6 cellular contexts compared by ENCODE assay signal in genomic region chr19:5623397-5624153, GRCh38. TPM values are rescaled to one million over a fixed set of nuclear protein-coding genes. Genes with fewer than 3 reads are reported as not detected.
DNase-seq lines count a peak whose midpoint lies in the region; ATAC-seq, FAIRE-seq and TF ChIP-seq lines count a peak whose summit lies in the region.

No MANE protein-coding gene starts in this region.

- peak overlapping the region; percentile 99 for H3K4me3 Mint-ChIP-seq in natural killer cell

- peaks cover 84% of the 10 kb centered on the region in 2 donors for H3K4me1 Mint-ChIP-seq in natural killer cell

- CTCF ChIA-PET in AG04449 (lab: Yijun Ruan, JAX), result interaction anchor here (1.5 to 3.1 kb wide), 2 partner anchors 64 to 577 kb away, joined by 6 to 13 read pairs; no protein-coding TSS in a partner anchor
- CTCF ChIA-PET in K562 (lab: Yijun Ruan, JAX; ENCODE audit: low intra/inter-chr PET ratio), result no interaction called here

- no peaks in the 10 kb centered on the region for H3K9me3 Mint-ChIP-seq in natural killer cell

- H3K79me2 ChIP-seq in K562 (ENCODE audit: control insufficient read depth, insufficient read depth, low read length), result peaks cover 100% of the 10 kb centered on the region

- H4K20me1 ChIP-seq in K562 (replicated peaks; ENCODE audit: control insufficient read depth, insufficient read depth, low read length), result peaks cover 40% of the 10 kb centered on the region; the same call in 1 of the 2 replicates

- no peaks in the 10 kb centered on the region for H3K27me3 Mint-ChIP-seq in natural killer cell (ENCODE audit: low read depth in 2 of 2)

- peaks cover 73% of the 10 kb centered on the region for H3K36me3 ChIP-seq in K562 (ENCODE audit: control insufficient read depth, insufficient read depth, low read length)

- peak overlapping the region; percentile 90 for H3K4me2 ChIP-seq in K562 (ENCODE audit: insufficient read depth, low read length)

- H3K36me3 Mint-ChIP-seq in natural killer cell, result peaks cover 6% of the 10 kb centered on the region

- WGBS in K562 (ENCODE audit: insufficient coverage, low coverage, missing lambda C conversion rate), result under 1% methylated on average over 43 of the region's 55 CpGs

- H3K27ac Mint-ChIP-seq in natural killer cell, result peak overlapping the region; percentile 99 to 100

- ATAC-seq in HG03432 (IDR thresholded peaks at IDR 0.05; ENCODE audit: unreplicated experiment) (peak; percentile 15), K562 (peak; percentile 1; the same call in 2 of the 3 replicates), natural killer cell (no peak), HG03095 (IDR thresholded peaks at IDR 0.05; ENCODE audit: unreplicated experiment) (no peak)

- no peaks in the 10 kb centered on the region for H3K9me3 ChIP-seq in K562 (replicated peaks; ENCODE audit: control insufficient read depth, insufficient read depth, low read depth, low read length)

- intact Hi-C loops in K562 (cut with micrococcal nuclease), result loop anchor here (10.0 kb wide), 1 partner anchor 61 kb away; the partner anchor contains the start of genes HSD11B1L and MICOS13
- intact Hi-C loops in natural killer cell (cut with micrococcal nuclease), result loop anchor here (1.0 to 2.0 kb wide), 2 partner anchors 57 to 97 kb away; partner anchors contain the start of genes CATSPERD, HSD11B1L, LONP1 and MICOS13

- peak overlapping the region; percentile 97 for H3K27ac ChIP-seq in K562 (ENCODE audit: extremely low read depth, low read depth, low read length)

- FAIRE-seq in K562 (lab: Jason Lieb, UNC), result no peak

- peak overlapping the region; percentile 85; the same call in 1 of the 2 replicates for H2AFZ ChIP-seq in K562 (ENCODE audit: low read depth, low read length)

- no peak for TF ChIP-seq POLR2A in K562 (conservative IDR thresholded peaks at IDR 0.05)

- peaks cover 33 to 55% of the 10 kb centered on the region in 2 experiments for H3K4me1 ChIP-seq in K562 (replicated peaks in 1 of 2; ENCODE audit: control insufficient read depth in 2 of 2, insufficient read depth in 2 of 2, low read length in 2 of 2)

- TSS peak; percentile 42 for BruUV-seq in K562 (replicated peaks; lab: Mats Ljungman, UMichigan)

- TF ChIP-seq RAD21 in K562 (CRISPR knock-in tag; conservative IDR thresholded peaks at IDR 0.05 in 1 of 2, IDR thresholded peaks at IDR 0.05 in 1 of 2), result no peak

- no peak for DNase-seq in AG04449 (ENCODE audit: low read depth, low spot score)
- DNase-seq in K562 (ENCODE audit: extremely low read depth in 1 of 4, low spot score in 3 of 4), result peak in 3 of 4 experiments; percentile 26 to 51 (median 47)
- no peak for DNase-seq in natural killer cell
- no peak for DNase-seq in HuH-7 (ENCODE audit: low spot score)

- POLR2A ChIA-PET in AG04449 (lab: Yijun Ruan, JAX) (interaction anchor here (0.6 to 1.7 kb wide), 5 partner anchors 7 to 95 kb away, joined by 3 to 7 read pairs (median 4); partner anchors contain the start of gene RPL36), K562 (lab: Yijun Ruan, JAX) (interaction anchor here (0.6 to 3.1 kb wide), 21 partner anchors 8 to 806 kb away, joined by 3 to 27 read pairs (median 5); partner anchors contain the start of genes DUS3L, MICOS13 and RPL36)

- peaks cover 12% of the 10 kb centered on the region for H3K9me1 ChIP-seq in K562 (ENCODE audit: control insufficient read depth, insufficient read depth, low read length)

- H3K9ac ChIP-seq in K562 (ENCODE audit: insufficient read depth in 1 of 2, low read depth in 2 of 2, low read length in 2 of 2), result peak overlapping the region; percentile 98 to 99

- no peaks in the 10 kb centered on the region for H3K27me3 ChIP-seq in K562 (ENCODE audit: control insufficient read depth in 2 of 2, insufficient read depth in 2 of 2, low read length in 2 of 2)

- TF ChIP-seq EP300 in K562 (IDR thresholded peaks at IDR 0.05; ENCODE audit: low read length), result no peak

- in situ Hi-C loops in K562 (cut with MboI), result no loop called here

- H3K4me3 ChIP-seq in AG04449 (ENCODE audit: low read depth, low read length), result peak overlapping the region; percentile 96
- H3K4me3 ChIP-seq in K562, result peak overlapping the region; percentile 82

- TF ChIP-seq CTCF in AG04449 (IDR thresholded peaks at IDR 0.05; ENCODE audit: insufficient read depth, low read length, missing control alignments), result no peak
- TF ChIP-seq CTCF in K562 (IDR thresholded peaks at IDR 0.05 in 2 of 3, conservative IDR thresholded peaks at IDR 0.05 in 1 of 3; ENCODE audit: insufficient read depth in 2 of 3, low read depth in 1 of 3, low read length in 3 of 3), result no peak
- TF ChIP-seq CTCF in natural killer cell (IDR thresholded peaks at IDR 0.05), result no peak

RNA-seq across cellular contexts. Expression of gene SAFB, which starts 0.7 kb away (rescaled TPM):
- total RNA-seq in K562 (2011; cell fraction: chromatin; rRNA removed; ENCODE audit: low replicate concordance), result 319 and 366 TPM in 2 replicates
- total RNA-seq in K562 (2011; cell fraction: nucleolus; rRNA removed), result 147 and 156 TPM in 2 replicates
- total RNA-seq in K562 (2011; cell fraction: nucleoplasm; rRNA removed), result 205 and 219 TPM in 2 replicates
- total RNA-seq in K562 (2014; rRNA removed) (93.3 and 124 TPM in 2 replicates), K562 (2014; rRNA removed; fragmentation: Illumina TruSeq; extraction: Trizol) (62.5 and 67.0 TPM in 2 replicates), K562 (2015; rRNA removed; fragmentation: Illumina TruSeq; extraction: Trizol) (83.1 and 84.6 TPM in 2 replicates), K562 (2021) (122 and 151 TPM in 2 replicates), natural killer cell (100 to 1,000 TPM; 195 to 229 (median 207) TPM)
- polyA plus RNA-seq in K562 (2011; rRNA removed) (37.6 and 39.2 TPM in 2 replicates), K562 (2014; fragmentation: Illumina TruSeq; extraction: Trizol) (87.3 and 93.8 TPM in 2 replicates), K562 (2014; fragmentation: Nextera tagmentation; extraction: Ambion mirVana) (1 to 10 TPM; 1.1 to 1.8 TPM), K562 (2014; rRNA removed) (124 and 127 TPM in 2 replicates)
- polyA plus RNA-seq in K562 (2011; cell fraction: cytosol; rRNA removed), result 39.3 and 75.4 TPM in 2 replicates
- polyA plus RNA-seq in K562 (2011; cell fraction: nucleus; rRNA removed), result 116 and 141 TPM in 2 replicates
- 59.6 and 99.1 TPM in 2 replicates for polyA plus RNA-seq in K562 (2012)
- 66.5 and 72.2 TPM in 2 replicates for polyA minus RNA-seq in K562 (2011; rRNA and poly(A)+ RNA removed)
- polyA minus RNA-seq in K562 (2011; cell fraction: cytosol; rRNA and poly(A)+ RNA removed), result 43.8 and 74.9 TPM in 2 replicates
- polyA minus RNA-seq in K562 (2011; cell fraction: nucleus; rRNA and poly(A)+ RNA removed), result 75.3 and 109 TPM in 2 replicates

RNA-seq across cellular contexts. Expression of gene SAFB2, which starts 1.0 kb away (rescaled TPM):
- total RNA-seq in K562 (2011; cell fraction: chromatin; rRNA removed; ENCODE audit: low replicate concordance), result 394 and 516 TPM in 2 replicates
- total RNA-seq in K562 (2011; cell fraction: nucleolus; rRNA removed), result 127 TPM in 2 replicates
- 218 and 238 TPM in 2 replicates for total RNA-seq in K562 (2011; cell fraction: nucleoplasm; rRNA removed)
- 56.1 and 74.0 TPM in 2 replicates for total RNA-seq in K562 (2014; rRNA removed)
- 45.7 and 45.8 TPM in 2 replicates for total RNA-seq in K562 (2014; rRNA removed; fragmentation: Illumina TruSeq; extraction: Trizol)
- 45.6 and 47.3 TPM in 2 replicates for total RNA-seq in K562 (2015; rRNA removed; fragmentation: Illumina TruSeq; extraction: Trizol)
- 91.5 and 103 TPM in 2 replicates for total RNA-seq in K562 (2021)
- polyA plus RNA-seq in K562 (2011; rRNA removed), result 21.2 and 31.1 TPM in 2 replicates
- polyA plus RNA-seq in K562 (2011; cell fraction: cytosol; rRNA removed), result 10.8 and 27.9 TPM in 2 replicates
- polyA plus RNA-seq in K562 (2011; cell fraction: nucleus; rRNA removed), result 159 and 167 TPM in 2 replicates
- polyA plus RNA-seq in K562 (2012), result 33.0 and 49.7 TPM in 2 replicates
- polyA plus RNA-seq in K562 (2014; fragmentation: Illumina TruSeq; extraction: Trizol), result 42.3 and 54.8 TPM in 2 replicates
- polyA plus RNA-seq in K562 (2014; fragmentation: Nextera tagmentation; extraction: Ambion mirVana), result 1 to 10 TPM; 4.5 to 6.9 TPM
- 63.2 and 65.0 TPM in 2 replicates for polyA plus RNA-seq in K562 (2014; rRNA removed)
- 59.2 and 75.0 TPM in 2 replicates for polyA minus RNA-seq in K562 (2011; rRNA and poly(A)+ RNA removed)
- 28.9 and 29.3 TPM in 2 replicates for polyA minus RNA-seq in K562 (2011; cell fraction: cytosol; rRNA and poly(A)+ RNA removed)
- polyA minus RNA-seq in K562 (2011; cell fraction: nucleus; rRNA and poly(A)+ RNA removed), result 56.3 and 123 TPM in 2 replicates
- 100 to 1,000 TPM; 232 to 264 (median 258) TPM for total RNA-seq in natural killer cell

RNA-seq across cellular contexts. Expression of gene TINCR, which starts 55.8 kb away (rescaled TPM):
- 1.7 and 1.9 TPM in 2 replicates for total RNA-seq in K562 (2011; cell fraction: chromatin; rRNA removed; ENCODE audit: low replicate concordance)
- total RNA-seq in K562 (2011; cell fraction: nucleolus; rRNA removed), result 0.66 and 0.67 TPM in 2 replicates
- 1.1 and 1.5 TPM in 2 replicates for total RNA-seq in K562 (2011; cell fraction: nucleoplasm; rRNA removed)
- total RNA-seq in K562 (2014; rRNA removed) (0.08 TPM in 1 of 2 replicates, not detected in the other), K562 (2014; rRNA removed; fragmentation: Illumina TruSeq; extraction: Trizol) (0.06 and 0.07 TPM in 2 replicates), K562 (2015; rRNA removed; fragmentation: Illumina TruSeq; extraction: Trizol) (0.07 TPM in 1 of 2 replicates, not detected in the other), K562 (2021) (0.13 and 0.24 TPM in 2 replicates), natural killer cell (1 to 10 TPM; 1.6 to 2.2 (median 1.7) TPM)
- polyA plus RNA-seq in K562 (2011; rRNA removed) (0.11 and 0.32 TPM in 2 replicates), K562 (2014; fragmentation: Illumina TruSeq; extraction: Trizol) (0.10 and 0.21 TPM in 2 replicates), K562 (2014; fragmentation: Nextera tagmentation; extraction: Ambion mirVana) (under 1 TPM; 0.03 to 0.10 TPM), K562 (2014; rRNA removed) (0.03 and 0.19 TPM in 2 replicates)
- 0.06 and 0.24 TPM in 2 replicates for polyA plus RNA-seq in K562 (2011; cell fraction: cytosol; rRNA removed)
- 0.58 and 0.90 TPM in 2 replicates for polyA plus RNA-seq in K562 (2011; cell fraction: nucleus; rRNA removed)
- 0.20 and 0.36 TPM in 2 replicates for polyA plus RNA-seq in K562 (2012)
- 0.33 TPM in 1 of 2 replicates, not detected in the other for polyA minus RNA-seq in K562 (2011; rRNA and poly(A)+ RNA removed)
- not detected in 2 replicates for polyA minus RNA-seq in K562 (2011; cell fraction: cytosol; rRNA and poly(A)+ RNA removed)
- polyA minus RNA-seq in K562 (2011; cell fraction: nucleus; rRNA and poly(A)+ RNA removed), result 0.11 and 0.13 TPM in 2 replicates

RNA-seq across cellular contexts. Expression of gene MICOS13, which starts 56.7 kb away (rescaled TPM):
- total RNA-seq in K562 (2011; cell fraction: chromatin; rRNA removed; ENCODE audit: low replicate concordance), result 10.1 and 39.6 TPM in 2 replicates
- total RNA-seq in K562 (2011; cell fraction: nucleolus; rRNA removed), result 71.5 and 77.0 TPM in 2 replicates
- 30.0 and 32.6 TPM in 2 replicates for total RNA-seq in K562 (2011; cell fraction: nucleoplasm; rRNA removed)
- 220 and 383 TPM in 2 replicates for total RNA-seq in K562 (2014; rRNA removed)
- 19.1 and 24.6 TPM in 2 replicates for total RNA-seq in K562 (2014; rRNA removed; fragmentation: Illumina TruSeq; extraction: Trizol)
- total RNA-seq in K562 (2015; rRNA removed; fragmentation: Illumina TruSeq; extraction: Trizol), result 94.0 and 105 TPM in 2 replicates
- 95.4 and 113 TPM in 2 replicates for total RNA-seq in K562 (2021)
- 32.1 and 42.6 TPM in 2 replicates for polyA plus RNA-seq in K562 (2011; rRNA removed)
- polyA plus RNA-seq in K562 (2011; cell fraction: cytosol; rRNA removed), result 60.9 and 173 TPM in 2 replicates
- 33.8 and 49.4 TPM in 2 replicates for polyA plus RNA-seq in K562 (2011; cell fraction: nucleus; rRNA removed)
- 68.5 and 125 TPM in 2 replicates for polyA plus RNA-seq in K562 (2012)
- 41.2 and 69.4 TPM in 2 replicates for polyA plus RNA-seq in K562 (2014; fragmentation: Illumina TruSeq; extraction: Trizol)
- 10 to 100 TPM; 15.5 to 49.4 TPM for polyA plus RNA-seq in K562 (2014; fragmentation: Nextera tagmentation; extraction: Ambion mirVana)
- 124 and 202 TPM in 2 replicates for polyA plus RNA-seq in K562 (2014; rRNA removed)
- polyA minus RNA-seq in K562 (2011; rRNA and poly(A)+ RNA removed), result 3.6 and 6.3 TPM in 2 replicates
- polyA minus RNA-seq in K562 (2011; cell fraction: cytosol; rRNA and poly(A)+ RNA removed), result 17.7 and 22.1 TPM in 2 replicates
- polyA minus RNA-seq in K562 (2011; cell fraction: nucleus; rRNA and poly(A)+ RNA removed), result 17.0 and 19.5 TPM in 2 replicates
- total RNA-seq in natural killer cell, result 10 to 100 TPM; 17.7 to 27.7 (median 25.1) TPM

RNA-seq across cellular contexts. Expression of gene HSD11B1L, which starts 57.3 kb away (rescaled TPM):
- total RNA-seq in K562 (2011; cell fraction: chromatin; rRNA removed; ENCODE audit: low replicate concordance), result 1.9 and 5.4 TPM in 2 replicates
- total RNA-seq in K562 (2011; cell fraction: nucleolus; rRNA removed), result 5.4 and 5.5 TPM in 2 replicates
- total RNA-seq in K562 (2011; cell fraction: nucleoplasm; rRNA removed), result 4.8 TPM in 2 replicates
- 4.9 and 7.7 TPM in 2 replicates for total RNA-seq in K562 (2014; rRNA removed)
- 1.2 and 1.4 TPM in 2 replicates for total RNA-seq in K562 (2014; rRNA removed; fragmentation: Illumina TruSeq; extraction: Trizol)
- total RNA-seq in K562 (2015; rRNA removed; fragmentation: Illumina TruSeq; extraction: Trizol), result 2.0 and 2.3 TPM in 2 replicates
- total RNA-seq in K562 (2021), result 3.6 and 4.3 TPM in 2 replicates
- 2.3 and 3.1 TPM in 2 replicates for polyA plus RNA-seq in K562 (2011; rRNA removed)
- polyA plus RNA-seq in K562 (2011; cell fraction: cytosol; rRNA removed), result 4.4 and 11.4 TPM in 2 replicates
- polyA plus RNA-seq in K562 (2011; cell fraction: nucleus; rRNA removed), result 7.8 and 11.4 TPM in 2 replicates
- polyA plus RNA-seq in K562 (2012), result 3.4 and 7.3 TPM in 2 replicates
- 1.7 and 2.2 TPM in 2 replicates for polyA plus RNA-seq in K562 (2014; fragmentation: Illumina TruSeq; extraction: Trizol)
- under 1 TPM; 0.31 to 0.36 TPM for polyA plus RNA-seq in K562 (2014; fragmentation: Nextera tagmentation; extraction: Ambion mirVana)
- 4.7 and 6.3 TPM in 2 replicates for polyA plus RNA-seq in K562 (2014; rRNA removed)
- polyA minus RNA-seq in K562 (2011; rRNA and poly(A)+ RNA removed), result 0.39 and 0.63 TPM in 2 replicates
- polyA minus RNA-seq in K562 (2011; cell fraction: cytosol; rRNA and poly(A)+ RNA removed), result 2.2 and 2.4 TPM in 2 replicates
- polyA minus RNA-seq in K562 (2011; cell fraction: nucleus; rRNA and poly(A)+ RNA removed), result 0.56 and 0.94 TPM in 2 replicates
- total RNA-seq in natural killer cell, result 1 to 10 TPM; 1.1 to 3.7 (median 3.0) TPM

Comparison
In these comparisons a context has a peak if more than half of its experiments do, and no peak if none do; other contexts are left out.
1. DNase-seq: peak in K562 (3 of 4); none in AG04449 (single experiment), natural killer cell (single experiment) and HuH-7 (single experiment).
2. ATAC-seq: peak in HG03432 (single experiment) and K562 (single experiment); none in natural killer cell (0 of 3) and HG03095 (single experiment).